Comparison of ENCODE assay signal across 27 cellular contexts in genomic region chr1:38563985-38564735, GRCh38.
"Had no signal": no experiment of that assay in that cellular context is flagged by ENCODE, and none has a peak within 500 bp of the region (broad histone marks: within the 10 kb centered on the region; RNA-seq: fewer than 3 reads in every experiment).

No MANE protein-coding gene starts in this region.

- H3K27ac ChIP-seq: esophagus squamous epithelium, gastrocnemius medialis, left lung, neural progenitor cell, sigmoid colon, stomach, suprapubic skin, tibial nerve had no signal

- H3K4me2 ChIP-seq: neural progenitor cell, smooth muscle cell had no signal

- H3K27me3 Mint-ChIP-seq: stimulated activated memory B cell treated with anti-CD40 and anti-IgM and Interleukin-4, amounts not matched to agents 10 μg/mL and 1 μg/mL and 100 μg/mL, for 72 hours had no signal

- H3K36me3 Mint-ChIP-seq: activated naive CD8-positive, alpha-beta T cell; naive B cell; neural progenitor cell; stimulated activated memory B cell treated with anti-CD40 and anti-IgM and Interleukin-4, amounts not matched to agents 10 μg/mL and 1 μg/mL and 100 μg/mL, for 72 hours had no signal

- H3K9me3 Mint-ChIP-seq: activated B cell treated with CpG ODN at 0.5 μM for 24 hours; activated T-cell treated with anti-CD3 and anti-CD28 coated beads, Interleukin-2, amount 50 U/mL, for 72 hours; endodermal cell; naive B cell; neural progenitor cell; stimulated activated memory B cell treated with anti-CD40 and anti-IgM and Interleukin-4, amounts not matched to agents 10 μg/mL and 1 μg/mL and 100 μg/mL, for 72 hours; T-cell had no signal

- H3K4me3 Mint-ChIP-seq: activated B cell treated with CpG ODN at 0.5 μM for 24 hours; activated CD4-positive, alpha-beta T cell treated with anti-CD3 and anti-CD28 coated beads for 36 hours; activated naive CD8-positive, alpha-beta T cell; activated T-cell treated with anti-CD3 and anti-CD28 coated beads, Interleukin-2, amount 50 U/mL, for 72 hours; endodermal cell; naive B cell; neural progenitor cell; stimulated activated memory B cell treated with anti-CD40 and anti-IgM and Interleukin-4, amounts not matched to agents 10 μg/mL and 1 μg/mL and 100 μg/mL, for 72 hours had no signal

- H3K9ac ChIP-seq: neural progenitor cell had no signal

- H3K27ac Mint-ChIP-seq: activated B cell treated with CpG ODN at 0.5 μM for 24 hours; activated CD4-positive, alpha-beta T cell treated with anti-CD3 and anti-CD28 coated beads for 36 hours; activated T-cell treated with anti-CD3 and anti-CD28 coated beads, Interleukin-2, amount 50 U/mL, for 72 hours; endodermal cell; naive B cell; neural progenitor cell; progenitor cell of endocrine pancreas; stimulated activated memory B cell treated with anti-CD40 and anti-IgM and Interleukin-4, amounts not matched to agents 10 μg/mL and 1 μg/mL and 100 μg/mL, for 72 hours had no signal

- H3K4me1 ChIP-seq: gastrocnemius medialis had no signal

- H3K4me3 ChIP-seq: esophagus squamous epithelium, gastrocnemius medialis, left lung, lung, neural progenitor cell, sigmoid colon, smooth muscle cell, stomach, suprapubic skin, tibial nerve had no signal

- DNase-seq: activated B cell treated with CpG ODN at 0.5 μM for 24 hours; activated CD4-positive, alpha-beta T cell treated with anti-CD3 and anti-CD28 coated beads for 36 hours; activated effector memory CD4-positive, alpha-beta T cell treated with anti-CD3 and anti-CD28 coated beads, Interleukin-2, amount 50 U/mL, for 16 hours; activated T-cell treated with anti-CD3 and anti-CD28 coated beads, Interleukin-2, amount 50 U/mL, for 72 hours; amniotic stem cell; cerebellar nuclear complex; cortex of kidney; endodermal cell; esophagus squamous epithelium; gastrocnemius medialis; hippocampal formation; kidney glomerular epithelial cell; left lung; naive B cell; retina; sigmoid colon; stimulated activated CD4-positive, alpha-beta T cell treated with anti-CD3 and anti-CD28 coated beads, Interleukin-15, amount 100 ng/mL, for 24 hours; stomach; T-cell had no signal

- H2AFZ ChIP-seq: neural progenitor cell had no signal

- H3K36me3 ChIP-seq: esophagus squamous epithelium, gastrocnemius medialis, left lung, neural progenitor cell, sigmoid colon, stomach, suprapubic skin, tibial nerve had no signal

- H3K9me3 ChIP-seq: esophagus squamous epithelium, gastrocnemius medialis, left lung, sigmoid colon, stomach, suprapubic skin, tibial nerve had no signal
